In the genomic region with DNA sequence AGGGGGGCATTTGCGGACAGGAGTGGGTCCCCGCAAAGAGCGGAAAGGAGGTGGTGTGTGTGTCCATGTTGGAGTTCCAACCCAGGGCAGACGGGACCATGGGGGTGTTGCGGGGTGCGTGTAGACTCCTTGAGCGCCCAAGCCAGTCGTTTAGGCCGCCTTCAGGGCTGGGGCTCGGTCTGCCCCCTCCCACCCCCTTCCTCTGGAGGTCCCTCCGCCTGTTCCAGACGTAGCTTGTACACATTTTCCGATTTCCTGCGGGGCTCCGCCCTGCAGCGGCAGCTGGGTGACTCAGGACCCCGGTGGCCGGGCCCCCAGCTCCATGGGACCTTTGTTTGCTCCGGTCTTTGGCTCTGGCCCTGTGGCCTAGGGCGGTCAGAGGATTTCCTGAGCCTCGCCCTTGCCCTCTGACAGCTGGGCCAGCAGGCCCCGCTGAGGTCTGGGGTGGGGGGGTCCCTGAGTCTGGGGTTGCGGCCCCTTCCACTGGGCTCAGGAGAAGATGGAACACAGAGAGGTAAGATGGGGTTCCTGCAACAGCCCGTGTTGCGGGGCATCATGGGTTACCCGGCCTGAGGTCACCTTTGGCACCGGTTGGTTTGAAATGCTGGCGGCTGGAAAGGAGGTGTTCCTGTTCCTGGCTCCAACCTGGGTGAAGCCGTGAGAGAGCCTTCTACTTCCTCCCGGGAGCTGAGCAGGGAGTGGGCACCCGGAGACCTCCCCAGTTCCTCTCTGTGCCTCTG, we compare ENCODE assay signal across 7 cellular contexts. TPM values are rescaled to one million over a fixed set of nuclear protein-coding genes. Genes with fewer than 3 reads are reported as not detected.
DNase-seq lines count a peak whose midpoint lies in the region; ATAC-seq and TF ChIP-seq lines count a peak whose summit lies in the region.
"Had no signal": no experiment of that assay in that cellular context is flagged by ENCODE, and none has a peak within 500 bp of the region (broad histone marks: within the 10 kb centered on the region; RNA-seq: fewer than 3 reads in every experiment).

No MANE protein-coding gene starts in this region.

- H3K27ac ChIP-seq in cardiac muscle cell (no peak overlapping the region), subcutaneous abdominal adipose tissue (ENCODE audit: low read depth, low read length) (peak overlapping the region; percentile 69)
- H3K27ac ChIP-seq: foreskin keratinocyte had no signal

- TF ChIP-seq CTCF in cardiac muscle cell (IDR thresholded peaks at IDR 0.05; ENCODE audit: low read depth, low read length) = no peak

- ATAC-seq in activated CD4-positive, alpha-beta T cell treated with anti-CD3 and anti-CD28 coated beads for 36 hours = peak; percentile 10
- no peak for ATAC-seq in GM21528 (IDR thresholded peaks at IDR 0.05; ENCODE audit: low FRiP score, unreplicated experiment)

- H3K4me3 ChIP-seq in cardiac muscle cell (peak overlapping the region; percentile 63), subcutaneous abdominal adipose tissue (ENCODE audit: low read depth in 1 of 5, low read length in 5 of 5) (peak overlapping the region; percentile 42 to 75 (median 72))

- no peaks in the 10 kb centered on the region for H3K36me3 Mint-ChIP-seq in activated CD4-positive, alpha-beta T cell treated with anti-CD3 and anti-CD28 coated beads for 36 hours (ENCODE audit: low read depth)

- H3K9ac ChIP-seq in subcutaneous abdominal adipose tissue (ENCODE audit: low read length in 5 of 5) = peak overlapping the region in 3 of 5 donors; percentile 58 to 76 (median 72)

- H3K4me1 ChIP-seq in cardiac muscle cell (ENCODE audit: low read depth) = no peaks in the 10 kb centered on the region
- peaks cover 1 to 22% (median 19%) of the 10 kb centered on the region in 5 donors for H3K4me1 ChIP-seq in subcutaneous abdominal adipose tissue (ENCODE audit: control insufficient read depth in 5 of 5, insufficient read depth in 5 of 5, low read length in 5 of 5)
- H3K4me1 ChIP-seq: foreskin keratinocyte had no signal

- H3K27me3 ChIP-seq in cardiac muscle cell = no peaks in the 10 kb centered on the region
- no peaks in the 10 kb centered on the region for H3K27me3 ChIP-seq in subcutaneous abdominal adipose tissue (ENCODE audit: control insufficient read depth in 5 of 5, insufficient read depth in 4 of 5, low read length in 5 of 5)
- H3K27me3 ChIP-seq: foreskin keratinocyte had no signal

- H3K4me3 Mint-ChIP-seq in activated CD4-positive, alpha-beta T cell treated with anti-CD3 and anti-CD28 coated beads for 36 hours = peak overlapping the region; percentile 73

- peak; percentile 59 for DNase-seq in activated CD4-positive, alpha-beta T cell treated with anti-CD3 and anti-CD28 coated beads for 36 hours
- no peak for DNase-seq in activated CD4-positive, alpha-beta T cell treated with anti-CD3 and anti-CD28 coated beads for 4 hours
- no peak for DNase-seq in cardiac muscle cell (ENCODE audit: low read depth in 1 of 2, low spot score in 1 of 2)
- DNase-seq in NCI-H774 (lab: John Stamatoyannopoulos, UW) = no peak
- DNase-seq: foreskin keratinocyte had no signal

- no peaks in the 10 kb centered on the region for H3K27me3 Mint-ChIP-seq in activated CD4-positive, alpha-beta T cell treated with anti-CD3 and anti-CD28 coated beads for 36 hours

- peak overlapping the region; percentile 74 for H3K27ac Mint-ChIP-seq in activated CD4-positive, alpha-beta T cell treated with anti-CD3 and anti-CD28 coated beads for 36 hours

- intact Hi-C loops in activated CD4-positive, alpha-beta T cell treated with anti-CD3 and anti-CD28 coated beads for 36 hours (cut with DNase I, micrococcal nuclease) = loop anchor here (2.0 to 5.0 kb wide), 4 partner anchors 83 to 225 kb away; a partner anchor contains a TSS

- POLR2A ChIA-PET in activated CD4-positive, alpha-beta T cell treated with anti-CD3 and anti-CD28 coated beads for 36 hours (lab: Charles Lee) = interaction anchor here (0.6 to 0.7 kb wide), 2 partner anchors 12 to 15 kb away, joined by 4 to 6 read pairs; a partner anchor contains a TSS

- H3K9me3 ChIP-seq in cardiac muscle cell (ENCODE audit: low read depth) (no peaks in the 10 kb centered on the region), subcutaneous abdominal adipose tissue (ENCODE audit: control insufficient read depth in 5 of 5, low read length in 5 of 5) (no peaks in the 10 kb centered on the region)

- no peaks in the 10 kb centered on the region for H3K9me3 Mint-ChIP-seq in activated CD4-positive, alpha-beta T cell treated with anti-CD3 and anti-CD28 coated beads for 36 hours (ENCODE audit: low read depth)

- CTCF ChIA-PET in activated CD4-positive, alpha-beta T cell treated with anti-CD3 and anti-CD28 coated beads for 36 hours (lab: Charles Lee) = interaction anchor here (0.6 to 1.0 kb wide), 5 partner anchors 13 to 115 kb away, joined by 3 to 4 read pairs (median 3); a partner anchor contains a TSS

- no peaks in the 10 kb centered on the region for H3K36me3 ChIP-seq in cardiac muscle cell
- peaks cover 0 to 13% (median 6%) of the 10 kb centered on the region in 5 donors for H3K36me3 ChIP-seq in subcutaneous abdominal adipose tissue (ENCODE audit: control insufficient read depth in 5 of 5, insufficient read depth in 5 of 5, low read length in 5 of 5)

- peaks cover 10% of the 10 kb centered on the region for H3K4me1 Mint-ChIP-seq in activated CD4-positive, alpha-beta T cell treated with anti-CD3 and anti-CD28 coated beads for 36 hours

RNA-seq across cellular contexts. Expression of a gene that starts 1.5 kb away (rescaled TPM):
- total RNA-seq in activated CD4-positive, alpha-beta T cell treated with anti-CD3 and anti-CD28 coated beads for 36 hours = 10 to 100 TPM; 14.6 to 14.9 TPM
- total RNA-seq in cardiac muscle cell = 13.8 and 17.9 TPM in 2 replicates
- polyA plus RNA-seq in cardiac muscle cell = 13.4 and 13.5 TPM in 2 replicates

RNA-seq across cellular contexts. Expression of a gene that starts 14.8 kb away (rescaled TPM):
- total RNA-seq in activated CD4-positive, alpha-beta T cell treated with anti-CD3 and anti-CD28 coated beads for 36 hours = 100 to 1,000 TPM; 673 to 682 TPM
- 335 and 481 TPM in 2 replicates for total RNA-seq in cardiac muscle cell
- 227 and 262 TPM in 2 replicates for polyA plus RNA-seq in cardiac muscle cell

RNA-seq across cellular contexts. Expression of a gene that starts 20.1 kb away (rescaled TPM):
- total RNA-seq in activated CD4-positive, alpha-beta T cell treated with anti-CD3 and anti-CD28 coated beads for 36 hours = 10 to 100 TPM; 45.3 to 49.5 TPM
- 58.7 and 87.1 TPM in 2 replicates for total RNA-seq in cardiac muscle cell
- polyA plus RNA-seq in cardiac muscle cell = 47.4 and 68.3 TPM in 2 replicates

RNA-seq across cellular contexts. Expression of a gene that starts 47.1 kb away (rescaled TPM):
- total RNA-seq in activated CD4-positive, alpha-beta T cell treated with anti-CD3 and anti-CD28 coated beads for 36 hours = 10 to 100 TPM; 26.7 to 35.7 TPM
- 77.2 and 94.9 TPM in 2 replicates for total RNA-seq in cardiac muscle cell
- polyA plus RNA-seq in cardiac muscle cell = 81.7 and 119 TPM in 2 replicates
